In the genomic region with DNA sequence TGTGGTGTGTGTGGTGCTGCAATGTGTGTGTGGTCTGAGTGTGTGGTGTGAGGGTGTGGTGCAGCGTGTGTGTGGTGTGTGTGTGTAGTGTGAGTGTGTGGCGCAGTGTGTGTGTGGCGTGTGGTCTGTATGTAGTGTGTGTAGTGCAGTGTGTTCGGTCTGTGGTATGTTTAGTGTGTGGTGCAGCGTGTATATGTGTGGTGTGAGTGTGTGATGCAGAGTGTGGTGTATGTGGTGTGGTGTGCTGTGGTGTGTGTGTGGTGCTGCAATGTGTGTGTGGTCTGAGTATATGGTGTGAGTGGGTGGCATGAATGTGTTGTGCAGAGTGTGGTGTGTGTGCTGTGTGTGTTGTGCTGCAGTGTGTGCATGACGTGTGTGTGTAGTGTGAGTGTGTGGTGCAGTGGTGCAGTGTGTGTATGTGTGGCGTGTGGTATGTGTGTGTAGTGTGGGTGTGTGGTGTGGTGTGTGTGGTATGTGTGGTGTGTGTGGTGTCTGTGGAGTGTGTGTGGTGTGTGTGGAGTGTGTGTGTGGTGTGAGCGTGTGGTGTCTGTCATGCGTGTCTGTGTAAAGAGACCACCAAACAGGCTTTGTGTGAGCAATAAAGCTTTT, we compare ENCODE assay signal across 21 cellular contexts. TPM values are rescaled to one million over a fixed set of nuclear protein-coding genes. Genes with fewer than 3 reads are reported as not detected.
DNase-seq lines count a peak whose midpoint lies in the region; ATAC-seq, FAIRE-seq and TF ChIP-seq lines count a peak whose summit lies in the region.
"Had no signal": no experiment of that assay in that cellular context is flagged by ENCODE, and none has a peak within 500 bp of the region (broad histone marks: within the 10 kb centered on the region; RNA-seq: fewer than 3 reads in every experiment).

No MANE protein-coding gene starts in this region.

- H3K27ac ChIP-seq in HepG2 (ENCODE audit: extremely low read length, insufficient read depth, low read length): no peak overlapping the region
- H3K27ac ChIP-seq in right lobe of liver: no peak overlapping the region
- no peak overlapping the region for H3K27ac ChIP-seq in GM12878 (ENCODE audit: control insufficient read depth, insufficient read depth)
- H3K27ac ChIP-seq in mesendoderm (ENCODE audit: low read depth, low read length): no peak overlapping the region
- H3K27ac ChIP-seq: C4-2B, HL-60, Peyer's patch, SJCRH30 had no signal

- no peak for TF ChIP-seq CTCF in HepG2 (CRISPR knock-in tag; IDR thresholded peaks at IDR 0.05)
- TF ChIP-seq CTCF in right lobe of liver (IDR thresholded peaks at IDR 0.05): no peak
- TF ChIP-seq CTCF in GM12878 (IDR thresholded peaks at IDR 0.05 in 2 of 3, conservative IDR thresholded peaks at IDR 0.05 in 1 of 3; ENCODE audit: control insufficient read depth in 2 of 3, extremely low read depth in 1 of 3, insufficient read depth in 1 of 3, low read depth in 3 of 3, low read length in 3 of 3): no peak
- no peak for TF ChIP-seq CTCF in mesothelial cell of epicardium (IDR thresholded peaks at IDR 0.05; ENCODE audit: unreplicated experiment)

- TF ChIP-seq EP300 in HepG2 (IDR thresholded peaks at IDR 0.05; ENCODE audit: low read depth in 2 of 2, low read length in 2 of 2): no peak
- TF ChIP-seq EP300 in HepG2 (CRISPR knock-in tag; IDR thresholded peaks at IDR 0.05; ENCODE audit: borderline replicate concordance): no peak
- no peak for TF ChIP-seq EP300 in GM12878 (IDR thresholded peaks at IDR 0.05; ENCODE audit: borderline replicate concordance in 1 of 2, control insufficient read depth in 1 of 2, low read depth in 2 of 2, low read length in 2 of 2)

- H3K36me3 Mint-ChIP-seq in mesothelial cell of epicardium: no peaks in the 10 kb centered on the region
- H3K36me3 Mint-ChIP-seq: CD8-positive, alpha-beta memory T cell had no signal

- FAIRE-seq in HepG2 (lab: Jason Lieb, UNC) (no peak), GM12878 (lab: Jason Lieb, UNC) (peak; percentile 54), urothelium cell line (lab: Jason Lieb, UNC) (peak; percentile 44)
- FAIRE-seq: G401.6 had no signal

- H3K9ac ChIP-seq in HepG2 (ENCODE audit: insufficient read depth, low read depth, low read length): no peak overlapping the region
- H3K9ac ChIP-seq in GM12878 (ENCODE audit: control insufficient read depth, insufficient read depth, low read length): no peak overlapping the region
- H3K9ac ChIP-seq in mesendoderm (ENCODE audit: low read length): no peak overlapping the region

- RAD21 ChIA-PET in GM12878 (lab: Charles Lee; ENCODE audit: unreplicated experiment): no interaction called here

- H2AFZ ChIP-seq in HepG2 (ENCODE audit: low read length) (no peak overlapping the region), GM12878 (ENCODE audit: control insufficient read depth, low read depth, low read length) (no peak overlapping the region)

- CTCF ChIA-PET in HepG2 (lab: Yijun Ruan, JAX; ENCODE audit: low intra/inter-chr PET ratio, low total read pairs): no interaction called here
- CTCF ChIA-PET in GM12878 (lab: Yijun Ruan, JAX): no interaction called here

- in situ Hi-C loops in HepG2 (cut with HindIII; ENCODE audit: extremely low pct_ligation_motif_present, low pct_unique_long_range_greater_than_20kb): no loop called here
- in situ Hi-C loops in GM12878 (cut with MboI): no loop called here

- H3K23ac ChIP-seq in mesendoderm (ENCODE audit: low read length): peak overlapping the region; percentile 32

- H3K4me1 Mint-ChIP-seq in mesothelial cell of epicardium: peaks cover 1% of the 10 kb centered on the region
- H3K4me1 Mint-ChIP-seq: CD8-positive, alpha-beta memory T cell had no signal

- H3K79me2 ChIP-seq in HepG2 (ENCODE audit: insufficient read depth, low read length) (no peaks in the 10 kb centered on the region), GM12878 (ENCODE audit: control insufficient read depth, insufficient read depth, low read length) (no peaks in the 10 kb centered on the region), mesendoderm (ENCODE audit: control insufficient read depth, insufficient read depth, low read length) (no peaks in the 10 kb centered on the region)

- TF ChIP-seq RAD21 in HepG2 (CRISPR knock-in tag; IDR thresholded peaks at IDR 0.05) (no peak), GM12878 (IDR thresholded peaks at IDR 0.05; ENCODE audit: insufficient read depth, low read depth, low read length) (no peak)

- intact Hi-C loops in HepG2 (cut with micrococcal nuclease; ENCODE audit: unreplicated experiment): no loop called here
- intact Hi-C loops in right lobe of liver (cut with DNase I): no loop called here
- intact Hi-C loops in GM12878 (cut with micrococcal nuclease; ENCODE audit: unreplicated experiment): no loop called here

- H3K36me3 ChIP-seq in HepG2 (replicated peaks in 1 of 2; ENCODE audit: control insufficient read depth in 1 of 2, insufficient read depth in 2 of 2, low read length in 2 of 2) (no peaks in the 10 kb centered on the region), right lobe of liver (no peaks in the 10 kb centered on the region), GM12878 (ENCODE audit: control insufficient read depth in 2 of 2, insufficient read depth in 2 of 2, low read length in 1 of 2) (no peaks in the 10 kb centered on the region), mesendoderm (ENCODE audit: control insufficient read depth, insufficient read depth, low read length) (no peaks in the 10 kb centered on the region)
- H3K36me3 ChIP-seq: Peyer's patch, SJCRH30 had no signal

- H2BK120ac ChIP-seq in mesendoderm (ENCODE audit: low read depth, low read length): no peak overlapping the region

- no peaks in the 10 kb centered on the region for H3K27me3 Mint-ChIP-seq in mesothelial cell of epicardium (ENCODE audit: low read depth)

- H2BK5ac ChIP-seq in mesendoderm (ENCODE audit: low read length): peak overlapping the region; percentile 96

- SMC1A ChIA-PET in GM12878 (lab: Charles Lee; ENCODE audit: uncharacterized antibody, unreplicated experiment): no interaction called here

- no peak overlapping the region for H3K4ac ChIP-seq in mesendoderm (ENCODE audit: low read depth, low read length)

- H3K4me2 ChIP-seq in HepG2 (ENCODE audit: low read depth, low read length) (no peak overlapping the region), GM12878 (ENCODE audit: control insufficient read depth, insufficient read depth) (no peak overlapping the region), mesendoderm (ENCODE audit: low read length) (no peak overlapping the region)

- H4K8ac ChIP-seq in mesendoderm (ENCODE audit: low read depth, low read length): no peak overlapping the region

- peaks cover 0 to 14% of the 10 kb centered on the region in 2 experiments; a peak in 2 of 5 replicates for H3K27me3 ChIP-seq in HepG2 (ENCODE audit: control insufficient read depth in 1 of 2, insufficient read depth in 2 of 2, low read length in 2 of 2)
- H3K27me3 ChIP-seq in right lobe of liver: no peaks in the 10 kb centered on the region
- no peaks in the 10 kb centered on the region for H3K27me3 ChIP-seq in GM12878 (replicated peaks in 1 of 2; ENCODE audit: control insufficient read depth in 2 of 2, insufficient read depth in 2 of 2, low read length in 1 of 2)
- H3K27me3 ChIP-seq in mesendoderm (ENCODE audit: insufficient read depth, low read length, poor library complexity): no peaks in the 10 kb centered on the region
- H3K27me3 ChIP-seq: Peyer's patch, SJCRH30 had no signal

- H2AK5ac ChIP-seq in mesendoderm (ENCODE audit: low read length): peak overlapping the region; percentile 100

- H4K20me1 ChIP-seq in HepG2 (ENCODE audit: insufficient read depth, low read length) (no peaks in the 10 kb centered on the region), GM12878 (ENCODE audit: control insufficient read depth, insufficient read depth) (no peaks in the 10 kb centered on the region)

- H3K4me1 ChIP-seq in HepG2 (ENCODE audit: insufficient read depth, low read length) (no peaks in the 10 kb centered on the region), right lobe of liver (no peaks in the 10 kb centered on the region), GM12878 (ENCODE audit: control insufficient read depth, insufficient read depth, low read length) (no peaks in the 10 kb centered on the region), mesendoderm (ENCODE audit: control insufficient read depth, low read depth, low read length) (peaks cover 9% of the 10 kb centered on the region)
- H3K4me1 ChIP-seq: Peyer's patch had no signal

- H3K4me3 ChIP-seq in HepG2 (replicated peaks in 1 of 3; ENCODE audit: insufficient read depth in 1 of 3, low read depth in 2 of 3, low read length in 3 of 3): no peak overlapping the region
- H3K4me3 ChIP-seq in right lobe of liver: no peak overlapping the region
- no peak overlapping the region for H3K4me3 ChIP-seq in GM12878
- no peak overlapping the region for H3K4me3 ChIP-seq in mesendoderm (ENCODE audit: low read length)
- H3K4me3 ChIP-seq: Peyer's patch, SJCRH30 had no signal

- no peak overlapping the region for H3K4me3 Mint-ChIP-seq in mesothelial cell of epicardium
- H3K4me3 Mint-ChIP-seq: CD8-positive, alpha-beta memory T cell had no signal

- no peaks in the 10 kb centered on the region for H3K9me3 ChIP-seq in HepG2 (ENCODE audit: low read length)
- no peaks in the 10 kb centered on the region for H3K9me3 ChIP-seq in right lobe of liver
- H3K9me3 ChIP-seq in GM12878 (replicated peaks; ENCODE audit: control insufficient read depth, insufficient read depth, low read length): no peaks in the 10 kb centered on the region
- H3K9me3 ChIP-seq: Peyer's patch, SJCRH30 had no signal

- H3K56ac ChIP-seq in mesendoderm (ENCODE audit: low read length): peak overlapping the region; percentile 85

- ATAC-seq in HepG2: no peak
- ATAC-seq in right lobe of liver: no peak
- no peak for ATAC-seq in GM12878

- H3K18ac ChIP-seq in mesendoderm (ENCODE audit: low read length): no peak overlapping the region

- POLR2A ChIA-PET in HepG2 (lab: Yijun Ruan, JAX) (no interaction called here), GM12878 (lab: Charles Lee) (interaction anchor here (0.5 kb wide), 1 partner anchor 16 kb away, joined by 3 read pairs; no protein-coding TSS in a partner anchor)

- DNase-seq in HepG2 (ENCODE audit: low spot score): no peak
- no peak for DNase-seq in right lobe of liver
- DNase-seq in GM12878 (ENCODE audit: low read depth, low spot score): no peak
- no peak for DNase-seq in mesendoderm
- no peak for DNase-seq in urothelium cell line (ENCODE audit: low spot score)
- no peak for DNase-seq in mesothelial cell of epicardium (ENCODE audit: low spot score in 2 of 2, unreplicated experiment in 2 of 2)
- DNase-seq in cerebellar cortex (ENCODE audit: low spot score): no peak
- DNase-seq in NCI-H2029 (lab: John Stamatoyannopoulos, UW): no peak
- DNase-seq: CD8-positive, alpha-beta memory T cell; H7; NCI-H1105 treated with DMSO at 0.1 percent for 48 hours; NCI-H2081; NCI-H2171; NCI-H345; NCI-H524 treated with DMSO at 0.1 percent for 48 hours; NCI-H82; Peyer's patch; SJCRH30 had no signal

- no peak overlapping the region for H2BK15ac ChIP-seq in mesendoderm (replicated peaks; ENCODE audit: low read depth)

- H3K79me1 ChIP-seq in mesendoderm (ENCODE audit: low read length): no peaks in the 10 kb centered on the region

- H3K9me3 Mint-ChIP-seq in mesothelial cell of epicardium: no peaks in the 10 kb centered on the region
- H3K9me3 Mint-ChIP-seq: CD8-positive, alpha-beta memory T cell had no signal

- BruUV-seq in HepG2 (replicated peaks; lab: Mats Ljungman, UMichigan) (no TSS peak), GM12878 (replicated peaks; lab: Mats Ljungman, UMichigan) (no TSS peak)

- WGBS in HepG2 (ENCODE audit: low lambda C conversion rate): 68% methylated on average over 9 of the region's 9 CpGs
- WGBS in right lobe of liver (ENCODE audit: insufficient coverage, low coverage, low lambda C conversion rate, missing lambda C conversion rate): 78% methylated on average over 5 of the region's 9 CpGs
- 44% methylated on average over 9 of the region's 9 CpGs for WGBS in GM12878 (ENCODE audit: insufficient coverage, insufficient replicate concordance, low lambda C conversion rate, missing lambda C conversion rate)
- 100% methylated on average over 2 of the region's 9 CpGs for WGBS in mesendoderm (ENCODE audit: extremely low coverage, insufficient coverage, low lambda C conversion rate)

- no peak overlapping the region for H4K5ac ChIP-seq in mesendoderm (ENCODE audit: low read length)

- no peak overlapping the region for H3K27ac Mint-ChIP-seq in mesothelial cell of epicardium
- H3K27ac Mint-ChIP-seq: CD8-positive, alpha-beta memory T cell had no signal

- no peak for TF ChIP-seq POLR2A in HepG2 (IDR thresholded peaks at IDR 0.05; ENCODE audit: insufficient read depth in 1 of 2, low read depth in 2 of 2, low read length in 2 of 2)
- TF ChIP-seq POLR2A in right lobe of liver (IDR thresholded peaks at IDR 0.05): no peak
- TF ChIP-seq POLR2A in GM12878 (IDR thresholded peaks at IDR 0.05; ENCODE audit: low read depth, low read length): no peak

RNA-seq across cellular contexts. Expression of a gene that starts 31.0 kb away (rescaled TPM):
- 0.22 and 0.24 TPM in 2 replicates for total RNA-seq in HepG2 (2016; rRNA removed; fragmentation: Illumina TruSeq; extraction: Trizol)
- 0.09 TPM in 1 of 2 replicates, not detected in the other for total RNA-seq in HepG2 (2016; cell fraction: cytosol; rRNA removed; fragmentation: Illumina TruSeq; extraction: Trizol; ENCODE audit: low read depth)
- 0.17 and 0.24 TPM in 2 replicates for total RNA-seq in HepG2 (2016; cell fraction: insoluble cytoplasmic fraction; rRNA removed; fragmentation: Illumina TruSeq; extraction: Trizol)
- total RNA-seq in HepG2 (2016; cell fraction: membrane; rRNA removed; fragmentation: Illumina TruSeq; extraction: Trizol): 0.12 and 0.21 TPM in 2 replicates
- 0.47 and 1.1 TPM in 2 replicates for total RNA-seq in HepG2 (2016; cell fraction: nucleus; rRNA removed; fragmentation: Illumina TruSeq; extraction: Trizol)
- polyA plus RNA-seq in HepG2 (2011; rRNA removed): 0.33 and 0.54 TPM in 2 replicates
- polyA plus RNA-seq in HepG2 (2011; cell fraction: cytosol; rRNA removed): 0.18 and 0.35 TPM in 2 replicates
- polyA plus RNA-seq in HepG2 (2011; cell fraction: nucleus; rRNA removed): 0.38 and 0.55 TPM in 2 replicates
- polyA plus RNA-seq in HepG2 (2012): 0.19 and 0.63 TPM in 2 replicates
- polyA plus RNA-seq in HepG2 (2016; cell fraction: cytosol; fragmentation: Illumina TruSeq; extraction: Trizol; ENCODE audit: low read depth): 0.01 and 0.31 TPM in 2 replicates
- polyA plus RNA-seq in HepG2 (2016; cell fraction: insoluble cytoplasmic fraction; fragmentation: Illumina TruSeq; extraction: Trizol; ENCODE audit: low read depth): 0.21 and 0.25 TPM in 2 replicates
- 0.03 and 0.16 TPM in 2 replicates for polyA plus RNA-seq in HepG2 (2016; cell fraction: membrane; fragmentation: Illumina TruSeq; extraction: Trizol; ENCODE audit: low read depth)
- polyA plus RNA-seq in HepG2 (2016; cell fraction: nucleus; fragmentation: Illumina TruSeq; extraction: Trizol; ENCODE audit: insufficient read depth, low read depth): 0.69 and 1.5 TPM in 2 replicates
- polyA minus RNA-seq in HepG2 (2011; rRNA and poly(A)+ RNA removed; ENCODE audit: low replicate concordance): 0.50 and 160 TPM in 2 replicates
- polyA minus RNA-seq in HepG2 (2011; cell fraction: cytosol; rRNA and poly(A)+ RNA removed): 1.5 and 2.1 TPM in 2 replicates
- 0.75 and 1.4 TPM in 2 replicates for polyA minus RNA-seq in HepG2 (2011; cell fraction: nucleus; rRNA and poly(A)+ RNA removed)
- total RNA-seq in right lobe of liver: 10 to 100 TPM in 1 of 6 experiments, 1 to 10 TPM in 5; 2.1 to 11.4 (median 3.4) TPM
- total RNA-seq in GM12878 (2013; cell fraction: nucleolus; rRNA removed): 1.5 and 2.3 TPM in 2 replicates
- 0.11 and 0.62 TPM in 2 replicates for total RNA-seq in GM12878 (2014; rRNA removed)
- total RNA-seq in GM12878 (2014; rRNA removed; fragmentation: Illumina TruSeq; extraction: Trizol): 0.14 and 0.36 TPM in 2 replicates
- total RNA-seq in GM12878 (2021): 0.59 and 0.66 TPM in 2 replicates
- polyA plus RNA-seq in GM12878 (2011; ENCODE audit: low read depth): 0.20 TPM
- polyA plus RNA-seq in GM12878 (2011; rRNA removed): 0.85 and 1.8 TPM in 2 replicates
- 1.6 and 2.0 TPM in 2 replicates for polyA plus RNA-seq in GM12878 (2011; cell fraction: cytosol; rRNA removed)
- polyA plus RNA-seq in GM12878 (2011; cell fraction: nucleus; rRNA removed): 3.1 and 3.7 TPM in 2 replicates
- polyA plus RNA-seq in GM12878 (2012): 0.43 and 0.60 TPM in 2 replicates
- polyA plus RNA-seq in GM12878 (2014; fragmentation: Illumina TruSeq; extraction: Trizol): 0.38 and 0.43 TPM in 2 replicates
- under 1 TPM; 0.04 to 0.06 TPM for polyA plus RNA-seq in GM12878 (2014; fragmentation: Nextera tagmentation; extraction: Ambion mirVana)
- 0.37 and 0.38 TPM in 2 replicates for polyA plus RNA-seq in GM12878 (2014; rRNA removed)
- polyA plus RNA-seq in GM12878 (2016; fragmentation: Nextera tagmentation; extraction: Ambion mirVana): under 1 TPM; 0.18 to 0.50 TPM
- 1.9 and 2.1 TPM in 2 replicates for polyA minus RNA-seq in GM12878 (2011; rRNA and poly(A)+ RNA removed)
- polyA minus RNA-seq in GM12878 (2011; cell fraction: cytosol; rRNA and poly(A)+ RNA removed): 3.3 and 3.7 TPM in 2 replicates
- polyA minus RNA-seq in GM12878 (2011; cell fraction: nucleus; rRNA and poly(A)+ RNA removed): 1.2 and 2.2 TPM in 2 replicates
- polyA plus RNA-seq in mesendoderm (2013, experiment 1 of 2): 242 TPM
- polyA plus RNA-seq in mesendoderm (2013, experiment 2 of 2): 262 TPM
- 213 to 245 TPM (median 216 TPM) in 3 replicates for total RNA-seq in mesothelial cell of epicardium

Comparison
In these comparisons a context has a peak if more than half of its experiments do, and no peak if none do; other contexts are left out.
1. RNA of a gene that starts 31.0 kb away (total RNA-seq): 213 to 245 TPM in mesothelial cell of epicardium; 2.1 to 11.4 TPM in right lobe of liver, 0.11 to 2.3 TPM in GM12878 and 0.09 to 1.1 TPM in HepG2; every median in the first group is over 10 times any median in the second.